In the genomic region with DNA sequence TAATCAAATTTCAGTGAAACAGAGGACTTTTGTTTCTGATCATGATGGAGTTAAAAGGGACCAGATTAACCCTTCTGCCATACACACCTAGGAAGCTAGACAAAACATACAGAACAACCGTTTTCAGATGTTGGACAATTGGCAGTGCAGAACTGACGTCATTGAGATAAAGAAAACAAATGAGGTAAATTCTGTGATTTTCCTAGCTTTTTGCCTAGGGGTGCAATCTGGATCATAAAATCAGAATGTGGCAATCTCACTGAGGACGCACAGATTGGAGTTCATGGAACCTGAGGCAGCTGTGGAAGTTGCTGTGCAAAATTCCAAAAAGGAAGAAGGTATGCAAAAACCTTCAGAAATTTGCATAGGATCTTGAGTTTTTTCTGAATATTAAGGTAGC, we compare ENCODE assay signal across 28 cellular contexts. TPM values are rescaled to one million over a fixed set of nuclear protein-coding genes. Genes with fewer than 3 reads are reported as not detected.
"Had no signal": no experiment of that assay in that cellular context is flagged by ENCODE, and none has a peak within 500 bp of the region (broad histone marks: within the 10 kb centered on the region; RNA-seq: fewer than 3 reads in every experiment).

No MANE protein-coding gene starts in this region.

- H3K27me3 ChIP-seq: adrenal gland, body of pancreas, breast epithelium, SJCRH30 had no signal

- H3K9me3 Mint-ChIP-seq: activated CD4-positive, alpha-beta T cell treated with anti-CD3 and anti-CD28 coated beads, Interleukin-2, amount 10 ng/mL, durations not matched to agents 24 days and 14 days; activated CD8-positive, alpha-beta T cell treated with anti-CD3 and anti-CD28 coated beads for 36 hours; activated naive CD4-positive, alpha-beta T cell treated with anti-CD3 and anti-CD28 coated beads for 36 hours; activated naive CD4-positive, alpha-beta T cell treated with anti-CD3 and anti-CD28 coated beads, Interleukin-2, amount 50 U/mL, for 72 hours; activated T-cell treated with anti-CD3 and anti-CD28 coated beads, Interleukin-2, amount 50 U/mL, for 24 hours; activated T-helper 2 cell treated with anti-CD3 and anti-CD28 coated beads, Interferon-gamma antibody, Interleukin-2, Interleukin-4, amounts not matched to agents 10 μg/mL and 5 μg/mL and 100 μg/mL, durations not matched to agents 14 hours and 24 hours and 36 hours had no signal

- H3K4me1 ChIP-seq: adrenal gland, body of pancreas, breast epithelium, SJCRH30 had no signal

- H3K9me3 ChIP-seq: adrenal gland, body of pancreas, breast epithelium, SJCRH30 had no signal

- H3K27ac Mint-ChIP-seq: activated CD4-positive, alpha-beta T cell treated with anti-CD3 and anti-CD28 coated beads, Interleukin-2, amount 10 ng/mL, durations not matched to agents 24 days and 14 days; activated CD8-positive, alpha-beta T cell treated with anti-CD3 and anti-CD28 coated beads for 36 hours; activated naive CD4-positive, alpha-beta T cell treated with anti-CD3 and anti-CD28 coated beads for 36 hours; activated naive CD4-positive, alpha-beta T cell treated with anti-CD3 and anti-CD28 coated beads, Interleukin-2, amount 50 U/mL, for 72 hours; activated T-cell treated with anti-CD3 and anti-CD28 coated beads, Interleukin-2, amount 50 U/mL, for 24 hours; activated T-helper 2 cell treated with anti-CD3 and anti-CD28 coated beads, Interferon-gamma antibody, Interleukin-2, Interleukin-4, amounts not matched to agents 10 μg/mL and 5 μg/mL and 100 μg/mL, durations not matched to agents 14 hours and 24 hours and 36 hours had no signal

- H3K36me3 ChIP-seq: adrenal gland, breast epithelium, SJCRH30 had no signal

- H3K36me3 Mint-ChIP-seq: activated naive CD4-positive, alpha-beta T cell treated with anti-CD3 and anti-CD28 coated beads, Interleukin-2, amount 50 U/mL, for 72 hours had no signal

- H3K4me3 ChIP-seq: adrenal gland, body of pancreas, breast epithelium, SJCRH30, SK-N-MC had no signal

- DNase-seq: activated CD4-positive, alpha-beta T cell treated with anti-CD3 and anti-CD28 coated beads, Interleukin-2, amount 10 ng/mL, durations not matched to agents 24 days and 14 days; activated CD4-positive, alpha-beta T cell treated with anti-CD3 and anti-CD28 coated beads, Interleukin-2, amount 50 U/mL, for 4 hours; activated CD8-positive, alpha-beta T cell treated with anti-CD3 and anti-CD28 coated beads for 36 hours; activated gamma-delta T cell treated with Interleukin-2 at 50 U/mL for 16 hours; activated naive CD4-positive, alpha-beta T cell treated with anti-CD3 and anti-CD28 coated beads for 36 hours; activated T-cell treated with anti-CD3 and anti-CD28 coated beads, Interleukin-2, amount 50 U/mL, for 24 hours; adrenal gland; body of pancreas; NCI-H1105; NCI-H1417 treated with DMSO at 0.1 percent for 48 hours; NCI-H187 treated with DMSO at 0.1 percent for 48 hours; NCI-H2081 treated with DMSO at 0.1 percent for 48 hours; NCI-H345; NCI-H524 treated with DMSO at 0.1 percent for 48 hours; SHP77; SJCRH30; T1000 had no signal

- H3K27ac ChIP-seq: adrenal gland, body of pancreas, breast epithelium, SJCRH30, SK-N-MC had no signal

- FAIRE-seq: astrocyte had no signal

- H3K27me3 Mint-ChIP-seq: activated CD8-positive, alpha-beta T cell treated with anti-CD3 and anti-CD28 coated beads for 36 hours; activated T-cell treated with anti-CD3 and anti-CD28 coated beads, Interleukin-2, amount 50 U/mL, for 24 hours had no signal

- H3K4me3 Mint-ChIP-seq: activated CD4-positive, alpha-beta T cell treated with anti-CD3 and anti-CD28 coated beads, Interleukin-2, amount 10 ng/mL, durations not matched to agents 24 days and 14 days; activated CD8-positive, alpha-beta T cell treated with anti-CD3 and anti-CD28 coated beads for 36 hours; activated naive CD4-positive, alpha-beta T cell treated with anti-CD3 and anti-CD28 coated beads for 36 hours; activated T-cell treated with anti-CD3 and anti-CD28 coated beads, Interleukin-2, amount 50 U/mL, for 24 hours had no signal

- H3K4me1 Mint-ChIP-seq: activated CD4-positive, alpha-beta T cell treated with anti-CD3 and anti-CD28 coated beads, Interleukin-2, amount 10 ng/mL, durations not matched to agents 24 days and 14 days had no signal

RNA-seq across cellular contexts. Expression of a gene that starts 15.4 kb away (rescaled TPM):
- total RNA-seq: activated CD4-positive, alpha-beta T cell treated with anti-CD3 and anti-CD28 coated beads, Interleukin-2, amount 10 ng/mL, durations not matched to agents 24 days and 14 days; activated CD8-positive, alpha-beta T cell treated with anti-CD3 and anti-CD28 coated beads for 36 hours; astrocyte; body of pancreas; cardiac septum; MCF 10A; NCI-H460; RPMI7951; SJCRH30; T-helper 1 cell treated with Interleukin-12 subunit alpha and Interleukin-12 subunit beta and Interleukin-4 antibody, amounts not matched to agents 30 ng/mL and 1 ng/mL, for 36 hours; T-helper 2 cell treated with Interferon-gamma antibody and Interleukin-4, amounts not matched to agents 100 ng/mL and 5 ng/mL, for 36 hours had no signal
